In genomic region chr11:68941324-68942089, GRCh38 we compare ENCODE assay signal across 36 cellular contexts. TPM values are rescaled to one million over a fixed set of nuclear protein-coding genes. Genes with fewer than 3 reads are reported as not detected.
A peak's percentile ranks its signal among the peaks of the same experiment; 100 is the strongest.
DNase-seq lines count a peak whose midpoint lies in the region; FAIRE-seq and TF ChIP-seq lines count a peak whose summit lies in the region.
"Had no signal": no experiment of that assay in that cellular context is flagged by ENCODE, and none has a peak within 500 bp of the region (broad histone marks: within the 10 kb centered on the region; RNA-seq: fewer than 3 reads in every experiment).

No MANE protein-coding gene starts in this region.

- no peak for TF ChIP-seq CTCF in cardiac muscle cell (IDR thresholded peaks at IDR 0.05; ENCODE audit: low read depth, low read length)
- TF ChIP-seq CTCF in left ventricle myocardium inferior (IDR thresholded peaks at IDR 0.05; ENCODE audit: borderline replicate concordance), result no peak
- no peak for TF ChIP-seq CTCF in kidney (IDR thresholded peaks at IDR 0.05; ENCODE audit: borderline replicate concordance, extremely low read depth, insufficient read depth)
- TF ChIP-seq CTCF in spleen (IDR thresholded peaks at IDR 0.05 in 8 of 11, conservative IDR thresholded peaks at IDR 0.05 in 3 of 11), result no peak
- no peak for TF ChIP-seq CTCF in vagina (IDR thresholded peaks at IDR 0.05)

- H3K4me3 ChIP-seq in cardiac muscle cell (no peak overlapping the region), left ventricle myocardium inferior (no peak overlapping the region), kidney (ENCODE audit: low read length in 2 of 2) (no peak overlapping the region), spleen (no peak overlapping the region), vagina (no peak overlapping the region), small intestine (ENCODE audit: low read depth in 1 of 2, low read length in 2 of 2) (no peak overlapping the region)
- H3K4me3 ChIP-seq: dorsolateral prefrontal cortex, ovary, upper lobe of right lung had no signal

- peak overlapping the region; percentile 71 for H3K27ac ChIP-seq in cardiac muscle cell
- H3K27ac ChIP-seq in left ventricle myocardium inferior (replicated peaks), result no peak overlapping the region
- H3K27ac ChIP-seq in kidney (ENCODE audit: low read depth in 2 of 2, low read length in 2 of 2), result no peak overlapping the region
- H3K27ac ChIP-seq in spleen, result no peak overlapping the region
- peak overlapping the region; percentile 51 for H3K27ac ChIP-seq in vagina
- peak overlapping the region in 1 of 2 donors; percentile 32 for H3K27ac ChIP-seq in small intestine (ENCODE audit: low read depth in 1 of 2, low read length in 1 of 2)
- H3K27ac ChIP-seq: upper lobe of right lung had no signal

- FAIRE-seq in kidney (lab: Jason Lieb, UNC) (no peak), small intestine (lab: Jason Lieb, UNC) (no peak)
- FAIRE-seq: endometrium, frontal cortex had no signal

- H3K36me3 ChIP-seq in cardiac muscle cell, result peaks cover 10% of the 10 kb centered on the region
- peaks cover 38% of the 10 kb centered on the region for H3K36me3 ChIP-seq in left ventricle myocardium inferior
- H3K36me3 ChIP-seq in kidney (ENCODE audit: control insufficient read depth in 1 of 2, insufficient read depth in 2 of 2, low read length in 2 of 2), result peaks cover 9 to 21% of the 10 kb centered on the region in 2 donors
- H3K36me3 ChIP-seq in spleen, result peaks cover 0 to 58% (median 38%) of the 10 kb centered on the region in 6 donors
- peaks cover 2 to 29% of the 10 kb centered on the region in 2 donors for H3K36me3 ChIP-seq in vagina
- peaks cover 7 to 9% of the 10 kb centered on the region in 2 donors for H3K36me3 ChIP-seq in small intestine (ENCODE audit: control insufficient read depth in 2 of 2, insufficient read depth in 2 of 2, low read length in 2 of 2)
- H3K36me3 ChIP-seq: ovary had no signal

- DNase-seq in cardiac muscle cell (ENCODE audit: low read depth in 1 of 2, low spot score in 1 of 2) (no peak), left ventricle myocardium inferior (no peak), kidney (peak; percentile 40), spleen (peak; percentile 63), vagina (ENCODE audit: extremely low spot score in 2 of 2) (no peak), DMS53 treated with DMSO at 0.1 percent for 48 hours (lab: John Stamatoyannopoulos, UW; ENCODE audit: unreplicated experiment) (no peak), small intestine (no peak), SK-N-DZ (ENCODE audit: low spot score) (no peak)
- DNase-seq: 8988T; activated CD4-positive, alpha-beta T cell treated with anti-CD3 and anti-CD28 coated beads, Interleukin-2, amount 50 U/mL, for 48 hours; activated CD4-positive, CD25-positive, alpha-beta regulatory T cell treated with anti-CD3 and anti-CD28 coated beads, Interleukin-2, amount 50 U/mL, for 72 hours; activated naive CD4-positive, alpha-beta T cell; activated naive CD8-positive, alpha-beta T cell treated with anti-CD3 and anti-CD28 coated beads, Interleukin-2, amount 50 U/mL, for 24 hours; C1 segment of cervical spinal cord; Caco-2; cerebellar nuclear complex; DND-41; dorsolateral prefrontal cortex; GF-D8; GOT3; hippocampal formation; left colon; NCI-H1417 treated with DMSO at 0.1 percent for 48 hours; NCI-H2081 treated with DMSO at 0.1 percent for 48 hours; NCI-H2227 treated with DMSO at 0.1 percent for 48 hours; NCI-H526 treated with DMSO at 0.1 percent for 48 hours; NK-92 treated with Interleukin-12 subunit alpha and Interleukin-12 subunit beta, amount 100 ng/mL, for 24 hours; ovary; retina; Right ventricle myocardium superior; stimulated activated CD4-positive, alpha-beta T cell treated with anti-CD3 and anti-CD28 coated beads, Interleukin-2, amount 100 ng/mL, for 24 hours; T-helper 2 cell; upper lobe of right lung had no signal

- WGBS in spleen, 5 donors, result 91 to 94% (median 93%) methylated on average over 15 to 18 of the region's 18 CpGs
- 84 to 89% (median 85%) methylated on average over 18 of the region's 18 CpGs for WGBS in small intestine, 3 donors

- H3K9me3 ChIP-seq in cardiac muscle cell (ENCODE audit: low read depth) (no peaks in the 10 kb centered on the region), left ventricle myocardium inferior (replicated peaks) (no peaks in the 10 kb centered on the region), kidney (ENCODE audit: control insufficient read depth in 1 of 2, low read length in 2 of 2) (no peaks in the 10 kb centered on the region), spleen (no peaks in the 10 kb centered on the region), vagina (no peaks in the 10 kb centered on the region), small intestine (ENCODE audit: control insufficient read depth, low read depth) (no peaks in the 10 kb centered on the region)
- H3K9me3 ChIP-seq: Caco-2, ovary, upper lobe of right lung had no signal

- no peak overlapping the region for H3K9ac ChIP-seq in kidney (ENCODE audit: low read length in 2 of 2)

- no peak for TF ChIP-seq POLR2A in spleen (IDR thresholded peaks at IDR 0.05)
- no peak for TF ChIP-seq POLR2A in vagina (IDR thresholded peaks at IDR 0.05)

- H3K4me1 ChIP-seq in cardiac muscle cell (ENCODE audit: low read depth) (no peaks in the 10 kb centered on the region), left ventricle myocardium inferior (peaks cover 5% of the 10 kb centered on the region), kidney (ENCODE audit: control insufficient read depth in 1 of 2, insufficient read depth in 1 of 2, low read depth in 1 of 2, low read length in 2 of 2) (no peaks in the 10 kb centered on the region), spleen (no peaks in the 10 kb centered on the region), vagina (peaks cover 10% of the 10 kb centered on the region), small intestine (ENCODE audit: control insufficient read depth in 2 of 2, insufficient read depth in 1 of 2, low read depth in 1 of 2, low read length in 1 of 2) (no peaks in the 10 kb centered on the region)
- H3K4me1 ChIP-seq: Caco-2, upper lobe of right lung had no signal

- intact Hi-C loops in left ventricle myocardium inferior (cut with micrococcal nuclease) (no loop called here), kidney (cut with DNase I) (no loop called here), spleen (cut with DNase I; ENCODE audit: low total_unique reads) (no loop called here), vagina (cut with DNase I) (no loop called here)

- H3K27me3 ChIP-seq in cardiac muscle cell (no peaks in the 10 kb centered on the region), left ventricle myocardium inferior (ENCODE audit: low read depth) (no peaks in the 10 kb centered on the region), spleen (replicated peaks in 1 of 7) (no peaks in the 10 kb centered on the region), vagina (no peaks in the 10 kb centered on the region), small intestine (ENCODE audit: control insufficient read depth in 2 of 2, insufficient read depth in 2 of 2, low read length in 2 of 2) (no peaks in the 10 kb centered on the region)
- H3K27me3 ChIP-seq: dorsolateral prefrontal cortex, ovary, upper lobe of right lung had no signal

RNA-seq across cellular contexts. Expression of gene IGHMBP2, which starts 37.8 kb away (rescaled TPM):
- total RNA-seq in cardiac muscle cell (17.3 and 21.7 TPM in 2 replicates), left ventricle myocardium inferior (13.2 TPM), kidney (19.6 TPM), spleen (10 to 100 TPM; 15.6 to 31.6 (median 25.3) TPM), vagina (8.3 TPM)
- polyA plus RNA-seq in cardiac muscle cell (20.9 and 22.1 TPM in 2 replicates), kidney (ENCODE audit: insufficient read depth, low read depth, low replicate concordance) (8.8 TPM), spleen (10 to 100 TPM in 2 of 3 donors, 1 to 10 TPM in 1; 8.2 to 24.1 (median 21.7) TPM), small intestine (10 to 100 TPM; 10.3 to 40.7 (median 22.7) TPM)
- polyA plus RNA-seq in SK-N-DZ (2014; cell fraction: cytosol; rRNA removed), result 13.0 TPM in 2 replicates
- polyA plus RNA-seq in SK-N-DZ (2014; cell fraction: nucleus; rRNA removed), result 44.3 and 47.7 TPM in 2 replicates

RNA-seq across cellular contexts. Expression of gene MRPL21, which starts 37.9 kb away (rescaled TPM):
- total RNA-seq in cardiac muscle cell, result 75.9 and 97.5 TPM in 2 replicates
- polyA plus RNA-seq in cardiac muscle cell, result 194 and 220 TPM in 2 replicates
- total RNA-seq in left ventricle myocardium inferior, result 121 TPM
- 45.0 TPM for total RNA-seq in kidney
- polyA plus RNA-seq in kidney (ENCODE audit: insufficient read depth, low read depth, low replicate concordance), result 147 TPM
- 10 to 100 TPM; 11.2 to 37.4 (median 32.9) TPM for total RNA-seq in spleen
- 10 to 100 TPM; 50.5 to 81.0 (median 62.2) TPM for polyA plus RNA-seq in spleen
- total RNA-seq in vagina, result 68.5 TPM
- polyA plus RNA-seq in small intestine, result 100 to 1,000 TPM in 2 of 3 donors, 10 to 100 TPM in 1; 97.0 to 135 (median 103) TPM
- polyA plus RNA-seq in SK-N-DZ (2014; cell fraction: cytosol; rRNA removed), result 223 and 250 TPM in 2 replicates
- 149 and 190 TPM in 2 replicates for polyA plus RNA-seq in SK-N-DZ (2014; cell fraction: nucleus; rRNA removed)

RNA-seq across cellular contexts. Expression of gene MRGPRD, which starts 39.3 kb away (rescaled TPM):
- total RNA-seq in cardiac muscle cell, result not detected in 2 replicates
- not detected in 2 replicates for polyA plus RNA-seq in cardiac muscle cell
- not detected for total RNA-seq in left ventricle myocardium inferior
- total RNA-seq in kidney, result not detected
- polyA plus RNA-seq in kidney (ENCODE audit: insufficient read depth, low read depth, low replicate concordance), result not detected
- not detected for total RNA-seq in spleen
- polyA plus RNA-seq in spleen, result not detected
- total RNA-seq in vagina, result not detected
- polyA plus RNA-seq in small intestine, result under 1 TPM in 1 of 3 donors, not detected in 2; 0.06 TPM
- not detected in 2 replicates for polyA plus RNA-seq in SK-N-DZ (2014; cell fraction: cytosol; rRNA removed)
- not detected in 2 replicates for polyA plus RNA-seq in SK-N-DZ (2014; cell fraction: nucleus; rRNA removed)
- total RNA-seq: Caco-2, dorsolateral prefrontal cortex, frontal cortex, left colon, ovary, Right ventricle myocardium superior, upper lobe of right lung had no signal
- polyA plus RNA-seq: neural cell, ovary had no signal

Comparison
In these comparisons a context has a peak if more than half of its experiments do, and no peak if none do; other contexts are left out.
1. H3K27ac ChIP-seq: peak in cardiac muscle cell (single experiment) and vagina (single experiment); none in left ventricle myocardium inferior (single experiment), kidney (0 of 2) and spleen (0 of 8).
2. DNase-seq: peak in kidney (single experiment) and spleen (single experiment); none in cardiac muscle cell (0 of 2), left ventricle myocardium inferior (single experiment), vagina (0 of 2), DMS53 treated with DMSO at 0.1 percent for 48 hours (single experiment), small intestine (single experiment) and SK-N-DZ (single experiment).